27 cellular contexts compared by ENCODE assay signal in the genomic region with DNA sequence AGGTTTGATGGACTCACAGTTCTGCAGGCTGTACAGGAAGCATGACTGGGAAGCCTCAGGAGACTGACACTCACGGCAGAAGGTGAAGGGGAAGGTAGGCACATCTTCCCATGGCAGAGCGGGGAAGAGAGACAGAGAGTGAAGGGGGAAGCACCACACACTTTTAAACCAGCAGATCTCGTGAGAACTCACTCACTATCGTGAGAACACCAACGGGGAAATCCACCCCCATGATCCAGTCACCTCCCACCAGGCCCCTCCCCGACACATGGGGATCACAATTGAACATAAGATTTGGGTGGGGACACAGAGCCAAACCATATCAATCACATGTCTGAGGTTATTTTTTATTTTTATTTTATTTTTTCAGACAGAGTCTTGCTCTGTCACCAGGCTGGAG. TPM values are rescaled to one million over a fixed set of nuclear protein-coding genes. Genes with fewer than 3 reads are reported as not detected.
"Had no signal": no experiment of that assay in that cellular context is flagged by ENCODE, and none has a peak within 500 bp of the region (broad histone marks: within the 10 kb centered on the region; RNA-seq: fewer than 3 reads in every experiment).

No MANE protein-coding gene starts in this region.

- DNase-seq: activated CD4-positive, alpha-beta T cell treated with anti-CD3 and anti-CD28 coated beads, Interleukin-2, amount 10 ng/mL, durations not matched to agents 24 days and 14 days; activated CD4-positive, alpha-beta T cell treated with anti-CD3 and anti-CD28 coated beads, Interleukin-2, amount 50 U/mL, for 4 hours; activated CD4-positive, CD25-positive, alpha-beta regulatory T cell; activated CD8-positive, alpha-beta T cell treated with anti-CD3 and anti-CD28 coated beads, Interleukin-2, amount 10 ng/mL, durations not matched to agents 7 days and 5 days; activated naive CD4-positive, alpha-beta T cell treated with anti-CD3 and anti-CD28 coated beads, Interleukin-2, amount 50 U/mL, for 16 hours; activated naive CD8-positive, alpha-beta T cell treated with anti-CD3 and anti-CD28 coated beads, Interleukin-2, amount 10 ng/mL, durations not matched to agents 7 days and 5 days; activated T-cell treated with anti-CD3 and anti-CD28 coated beads, Interleukin-2, amount 50 U/mL, for 24 hours; amygdala; body of pancreas; MM.1S; MV-4-11; NCI-H1092; NCI-H1436 treated with DMSO at 0.1 percent for 48 hours; NCI-H1694 treated with DMSO at 0.1 percent for 48 hours; NCI-H2029; NCI-H345; NCI-H510A; NCI-H526; NCI-H748 treated with DMSO at 0.1 percent for 48 hours; NK-92 treated with Interleukin-12 subunit alpha and Interleukin-12 subunit beta, amount 100 ng/mL, for 24 hours; PC-3; Peyer's patch; RPMI8226; T1000; WERI-Rb-1 had no signal

- H3K4me3 Mint-ChIP-seq: activated CD4-positive, alpha-beta T cell treated with anti-CD3 and anti-CD28 coated beads, Interleukin-2, amount 10 ng/mL, durations not matched to agents 24 days and 14 days; activated CD8-positive, alpha-beta T cell treated with anti-CD3 and anti-CD28 coated beads, Interleukin-2, amount 10 ng/mL, durations not matched to agents 7 days and 5 days; activated naive CD8-positive, alpha-beta T cell treated with anti-CD3 and anti-CD28 coated beads, Interleukin-2, amount 10 ng/mL, durations not matched to agents 7 days and 5 days; activated T-cell treated with anti-CD3 and anti-CD28 coated beads, Interleukin-2, amount 50 U/mL, for 24 hours had no signal

- H3K4me1 Mint-ChIP-seq: activated CD4-positive, alpha-beta T cell treated with anti-CD3 and anti-CD28 coated beads, Interleukin-2, amount 10 ng/mL, durations not matched to agents 24 days and 14 days; activated naive CD8-positive, alpha-beta T cell treated with anti-CD3 and anti-CD28 coated beads, Interleukin-2, amount 10 ng/mL, durations not matched to agents 7 days and 5 days had no signal

- H3K36me3 Mint-ChIP-seq: activated naive CD8-positive, alpha-beta T cell treated with anti-CD3 and anti-CD28 coated beads, Interleukin-2, amount 10 ng/mL, durations not matched to agents 7 days and 5 days had no signal

- H3K27ac Mint-ChIP-seq: activated CD4-positive, alpha-beta T cell treated with anti-CD3 and anti-CD28 coated beads, Interleukin-2, amount 10 ng/mL, durations not matched to agents 24 days and 14 days; activated CD8-positive, alpha-beta T cell treated with anti-CD3 and anti-CD28 coated beads, Interleukin-2, amount 10 ng/mL, durations not matched to agents 7 days and 5 days; activated naive CD8-positive, alpha-beta T cell treated with anti-CD3 and anti-CD28 coated beads, Interleukin-2, amount 10 ng/mL, durations not matched to agents 7 days and 5 days; activated T-cell treated with anti-CD3 and anti-CD28 coated beads, Interleukin-2, amount 50 U/mL, for 24 hours; activated T-helper 2 cell treated with anti-CD3 and anti-CD28 coated beads, Interferon-gamma antibody, Interleukin-2, Interleukin-4, amounts not matched to agents 10 μg/mL and 5 μg/mL and 100 μg/mL, durations not matched to agents 14 hours and 24 hours and 36 hours had no signal

- H3K9me3 Mint-ChIP-seq: activated CD4-positive, alpha-beta T cell treated with anti-CD3 and anti-CD28 coated beads, Interleukin-2, amount 10 ng/mL, durations not matched to agents 24 days and 14 days; activated naive CD8-positive, alpha-beta T cell treated with anti-CD3 and anti-CD28 coated beads, Interleukin-2, amount 10 ng/mL, durations not matched to agents 7 days and 5 days; activated T-cell treated with anti-CD3 and anti-CD28 coated beads, Interleukin-2, amount 50 U/mL, for 24 hours; activated T-helper 2 cell treated with anti-CD3 and anti-CD28 coated beads, Interferon-gamma antibody, Interleukin-2, Interleukin-4, amounts not matched to agents 10 μg/mL and 5 μg/mL and 100 μg/mL, durations not matched to agents 14 hours and 24 hours and 36 hours had no signal

- ATAC-seq: activated CD8-positive, alpha-beta T cell treated with anti-CD3 and anti-CD28 coated beads, Interleukin-2, amount 10 ng/mL, durations not matched to agents 7 days and 5 days; body of pancreas; PC-3 had no signal

RNA-seq across cellular contexts. Expression of a gene that starts 4.9 kb away (rescaled TPM):
- total RNA-seq: ascending aorta had no signal
